ENCODE assay signal across 20 cellular contexts in genomic region chr5:154567155-154567554, GRCh38.
"Had no signal": no experiment of that assay in that cellular context is flagged by ENCODE, and none has a peak within 500 bp of the region (broad histone marks: within the 10 kb centered on the region; RNA-seq: fewer than 3 reads in every experiment).

No MANE protein-coding gene starts in this region.

- ATAC-seq: effector memory CD8-positive, alpha-beta T cell; left ventricle myocardium superior; lower lobe of right lung; natural killer cell; pancreas; right lobe of liver; stimulated activated naive B cell treated with anti-CD40 and anti-IgM and Interleukin-4, amounts not matched to agents 10 μg/mL and 1 μg/mL and 100 μg/mL, for 72 hours; upper lobe of right lung had no signal

- DNase-seq: cortex of kidney; effector memory CD8-positive, alpha-beta T cell; foreskin melanocyte; left ventricle myocardium superior; lower lobe of right lung; natural killer cell; occipital lobe; pancreas; retina; right lobe of liver; small intestine; stimulated activated CD4-positive, alpha-beta T cell treated with anti-CD3 and anti-CD28 coated beads, Interleukin-15, amount 100 ng/mL, for 24 hours; stimulated activated CD4-positive, alpha-beta T cell treated with anti-CD3 and anti-CD28 coated beads, Interleukin-2, amount 100 ng/mL, for 48 hours; stimulated activated naive B cell treated with anti-CD40 and anti-IgM and Interleukin-4, amounts not matched to agents 10 μg/mL and 1 μg/mL and 100 μg/mL, for 72 hours; upper lobe of right lung; uterus had no signal

- H3K4me3 Mint-ChIP-seq: effector memory CD8-positive, alpha-beta T cell; memory B cell; natural killer cell; stimulated activated naive B cell treated with anti-CD40 and anti-IgM and Interleukin-4, amounts not matched to agents 10 μg/mL and 1 μg/mL and 100 μg/mL, for 72 hours; stimulated activated naive CD8-positive, alpha-beta T cell treated with anti-CD3 and anti-CD28 coated beads, Interleukin-15, Interleukin-2, amounts not matched to agents 100 ng/mL and 50 ng/mL, for 24 hours had no signal

- H3K36me3 Mint-ChIP-seq: natural killer cell; stimulated activated naive B cell treated with anti-CD40 and anti-IgM and Interleukin-4, amounts not matched to agents 10 μg/mL and 1 μg/mL and 100 μg/mL, for 72 hours had no signal

- H3K4me1 ChIP-seq: lower lobe of right lung, right lobe of liver, tibial nerve, upper lobe of right lung, uterus had no signal

- H3K9me3 ChIP-seq: lower lobe of right lung, pancreas, right lobe of liver, thoracic aorta, tibial nerve, upper lobe of right lung, uterus had no signal

- H3K27ac ChIP-seq: lower lobe of right lung, pancreas, right lobe of liver, thoracic aorta, tibial nerve, upper lobe of right lung, uterus had no signal

- H3K4me1 Mint-ChIP-seq: memory B cell; natural killer cell; stimulated activated naive B cell treated with anti-CD40 and anti-IgM and Interleukin-4, amounts not matched to agents 10 μg/mL and 1 μg/mL and 100 μg/mL, for 72 hours had no signal

- H3K36me3 ChIP-seq: lower lobe of right lung, pancreas, right lobe of liver, thoracic aorta, tibial nerve, upper lobe of right lung, uterus had no signal

- H3K27me3 ChIP-seq: pancreas, right lobe of liver, tibial nerve, upper lobe of right lung, uterus had no signal

- H3K27ac Mint-ChIP-seq: effector memory CD8-positive, alpha-beta T cell; memory B cell; natural killer cell; stimulated activated naive B cell treated with anti-CD40 and anti-IgM and Interleukin-4, amounts not matched to agents 10 μg/mL and 1 μg/mL and 100 μg/mL, for 72 hours; stimulated activated naive CD8-positive, alpha-beta T cell treated with anti-CD3 and anti-CD28 coated beads, Interleukin-15, Interleukin-2, amounts not matched to agents 100 ng/mL and 50 ng/mL, for 24 hours had no signal

- H3K4me3 ChIP-seq: lower lobe of right lung, pancreas, right lobe of liver, thoracic aorta, tibial nerve, upper lobe of right lung, uterus had no signal

- H3K9me3 Mint-ChIP-seq: effector memory CD8-positive, alpha-beta T cell; memory B cell; natural killer cell; stimulated activated naive CD8-positive, alpha-beta T cell treated with anti-CD3 and anti-CD28 coated beads, Interleukin-15, Interleukin-2, amounts not matched to agents 100 ng/mL and 50 ng/mL, for 24 hours had no signal
